ENCODE assay signal across 1 cellular context in the genomic region with DNA sequence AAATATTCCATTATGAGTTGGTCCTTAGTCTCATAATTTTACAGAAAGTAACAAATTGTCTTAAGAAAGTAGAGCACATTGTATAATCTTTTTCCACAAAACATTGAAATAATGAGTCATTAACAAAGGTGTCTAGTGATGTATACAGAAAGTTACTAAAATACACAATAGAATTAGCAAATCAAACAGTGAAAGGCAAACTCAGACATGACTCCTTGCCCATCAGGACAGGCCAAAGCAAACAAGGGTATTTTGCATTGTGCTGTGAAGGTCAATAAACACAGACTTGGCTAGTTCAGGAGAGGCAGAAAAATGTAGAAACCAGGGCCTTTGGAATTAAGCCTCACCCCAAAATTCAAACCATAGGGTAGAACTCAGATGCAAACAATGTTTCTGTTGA.
A peak's percentile ranks its signal among the peaks of the same experiment; 100 is the strongest.
TF ChIP-seq lines count a peak whose summit lies in the region.

No MANE protein-coding gene starts in this region.

TF ChIP-seq in HepG2, 621 proteins besides CTCF, POLR2A, EP300 and RAD21 (continued from another document):
- TF ChIP-seq, protein P1, sequence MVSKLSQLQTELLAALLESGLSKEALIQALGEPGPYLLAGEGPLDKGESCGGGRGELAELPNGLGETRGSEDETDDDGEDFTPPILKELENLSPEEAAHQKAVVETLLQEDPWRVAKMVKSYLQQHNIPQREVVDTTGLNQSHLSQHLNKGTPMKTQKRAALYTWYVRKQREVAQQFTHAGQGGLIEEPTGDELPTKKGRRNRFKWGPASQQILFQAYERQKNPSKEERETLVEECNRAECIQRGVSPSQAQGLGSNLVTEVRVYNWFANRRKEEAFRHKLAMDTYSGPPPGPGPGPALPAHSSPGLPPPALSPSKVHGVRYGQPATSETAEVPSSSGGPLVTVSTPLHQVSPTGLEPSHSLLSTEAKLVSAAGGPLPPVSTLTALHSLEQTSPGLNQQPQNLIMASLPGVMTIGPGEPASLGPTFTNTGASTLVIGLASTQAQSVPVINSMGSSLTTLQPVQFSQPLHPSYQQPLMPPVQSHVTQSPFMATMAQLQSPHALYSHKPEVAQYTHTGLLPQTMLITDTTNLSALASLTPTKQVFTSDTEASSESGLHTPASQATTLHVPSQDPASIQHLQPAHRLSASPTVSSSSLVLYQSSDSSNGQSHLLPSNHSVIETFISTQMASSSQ (IDR thresholded peaks at IDR 0.05; ENCODE audit: low read depth): peak; percentile 63
- TF ChIP-seq, protein P1 (CRISPR knock-in tag; IDR thresholded peaks at IDR 0.05; ENCODE audit: borderline replicate concordance): no peak
- TF ChIP-seq SKI (IDR thresholded peaks at IDR 0.05; ENCODE audit: partially characterized antibody) (peak; percentile 60), SMC3 (IDR thresholded peaks at IDR 0.05; ENCODE audit: low read length) (no peak)
